In genomic region chr13:25179011-25179410, GRCh38 we compare ENCODE assay signal across 24 cellular contexts. TPM values are rescaled to one million over a fixed set of nuclear protein-coding genes. Genes with fewer than 3 reads are reported as not detected.
A peak's percentile ranks its signal among the peaks of the same experiment; 100 is the strongest.
DNase-seq lines count a peak whose midpoint lies in the region; ATAC-seq and TF ChIP-seq lines count a peak whose summit lies in the region.
"Had no signal": no experiment of that assay in that cellular context is flagged by ENCODE, and none has a peak within 500 bp of the region (broad histone marks: within the 10 kb centered on the region; RNA-seq: fewer than 3 reads in every experiment).

No MANE protein-coding gene starts in this region.

- no peaks in the 10 kb centered on the region for H3K9me2 ChIP-seq in OCI-LY7 (ENCODE audit: insufficient read depth, low read length)
- H3K9me2 ChIP-seq: SK-N-SH had no signal

- H4K20me1 ChIP-seq in OCI-LY7 (ENCODE audit: insufficient read depth, low read length) = no peaks in the 10 kb centered on the region

- H3K27ac ChIP-seq in OCI-LY7 (ENCODE audit: low read depth, low read length, poor library complexity, severe bottlenecking) (no peak overlapping the region), cingulate gyrus (ENCODE audit: low read depth, low read length) (peak overlapping the region; percentile 41)
- H3K27ac ChIP-seq: A549, Peyer's patch had no signal

- H3K4me3 ChIP-seq in GM12864 (ENCODE audit: low read depth, low read length) (no peak overlapping the region), OCI-LY7 (ENCODE audit: low read depth, low read length, poor library complexity, severe bottlenecking) (no peak overlapping the region)
- H3K4me3 ChIP-seq: A549, GM23338, K562, Peyer's patch had no signal

- H2AFZ ChIP-seq in OCI-LY7 (ENCODE audit: low read length) = no peak overlapping the region
- H2AFZ ChIP-seq: GM23338 had no signal

- ATAC-seq in HG03457 (IDR thresholded peaks at IDR 0.05; ENCODE audit: unreplicated experiment) (no peak), SK-N-SH treated with all-trans-retinoic acid at 6 μM for 48 hours (no peak)
- ATAC-seq: A549, GM23338, K562 had no signal

- H3K4me1 ChIP-seq in OCI-LY7 (ENCODE audit: insufficient read depth, low read length, poor library complexity, severe bottlenecking) = peaks cover 31% of the 10 kb centered on the region
- H3K4me1 ChIP-seq: A549, Peyer's patch had no signal

- no TSS peak for BruUV-seq in OCI-LY7 (replicated peaks; lab: Mats Ljungman, UMichigan)

- DNase-seq in GM12864 (ENCODE audit: low read depth) (peak; percentile 57), OCI-LY7 (ENCODE audit: low spot score) (peak; percentile 6), SIG-M5 treated with dmso at 0.1 percent for 504 hours (lab: John Stamatoyannopoulos, UW; ENCODE audit: unreplicated experiment) (no peak), NCI-H1105 treated with DMSO at 0.1 percent for 48 hours (lab: John Stamatoyannopoulos, UW) (no peak)
- DNase-seq: CD8-positive, alpha-beta memory T cell; DMS 273 treated with DMSO at 0.1 percent for 48 hours; DMS79 treated with DMSO at 0.1 percent for 48 hours; H9; NCI-H1105; NCI-H146; NCI-H1930; NCI-H446 treated with DMSO at 0.1 percent for 48 hours; NCI-H526; Peyer's patch; SHP77 treated with DMSO at 0.1 percent for 48 hours; SK-N-SH had no signal

- H3K36me3 ChIP-seq in OCI-LY7 (ENCODE audit: insufficient read depth, low read length) = no peaks in the 10 kb centered on the region; the same call in 1 of the 2 replicates
- H3K36me3 ChIP-seq: Peyer's patch had no signal

- TF ChIP-seq CTCF in GM12864 (IDR thresholded peaks at IDR 0.05; ENCODE audit: low read depth, low read length, missing control alignments) (no peak), OCI-LY7 (conservative IDR thresholded peaks at IDR 0.05; ENCODE audit: low read length) (no peak)

- CTCF ChIA-PET in OCI-LY7 (lab: Charles Lee; ENCODE audit: unreplicated experiment) = no interaction called here

- no peaks in the 10 kb centered on the region for H3K9me3 ChIP-seq in OCI-LY7 (ENCODE audit: low read length)
- H3K9me3 ChIP-seq: Peyer's patch, SK-N-SH had no signal

- no peak overlapping the region for H3K4me2 ChIP-seq in OCI-LY7 (ENCODE audit: low read length)
- H3K4me2 ChIP-seq: A549, GM23338, SK-N-SH had no signal

- intact Hi-C loops in OCI-LY7 (cut with micrococcal nuclease; ENCODE audit: unreplicated experiment) = no loop called here

- POLR2A ChIA-PET in OCI-LY7 (lab: Charles Lee) = interaction anchor here (0.5 to 2.5 kb wide), 2 partner anchors 14 to 294 kb away, joined by 5 to 8 read pairs; no protein-coding TSS in a partner anchor

- no peaks in the 10 kb centered on the region for H3K79me2 ChIP-seq in OCI-LY7 (ENCODE audit: insufficient read depth, low read depth, low read length)

TF ChIP-seq in SK-N-SH treated with all-trans-retinoic acid at 6 μM for 48 hours, 23 proteins besides CTCF, POLR2A, EP300 and RAD21:
- no peak for TF ChIP-seq TCF4 (CRISPR knock-in tag; IDR thresholded peaks at IDR 0.05; ENCODE audit: borderline replicate concordance)

RNA-seq across cellular contexts. Expression of gene AMER2, which starts 6.9 kb away (rescaled TPM):
- not detected in 2 replicates for total RNA-seq in OCI-LY7 (2014; rRNA removed; shearing (Covaris generic))
- not detected in 2 replicates for total RNA-seq in OCI-LY7 (2022)
- total RNA-seq: CD8-positive, alpha-beta memory T cell; K562; LHCN-M2; MCF 10A; Peyer's patch had no signal

Comparison
In these comparisons a context has a peak if more than half of its experiments do, and no peak if none do; other contexts are left out.
1. DNase-seq: peak in GM12864 (single experiment) and OCI-LY7 (single experiment); none in SIG-M5 treated with dmso at 0.1 percent for 504 hours (single experiment) and NCI-H1105 treated with DMSO at 0.1 percent for 48 hours (single experiment).